Comparison of ENCODE assay signal across 29 cellular contexts in genomic region chr10:121024905-121025584, GRCh38.
"Had no signal": no experiment of that assay in that cellular context is flagged by ENCODE, and none has a peak within 500 bp of the region (broad histone marks: within the 10 kb centered on the region; RNA-seq: fewer than 3 reads in every experiment).

No MANE protein-coding gene starts in this region.

- H3K36me3 ChIP-seq: ascending aorta, Peyer's patch, SJSA1 had no signal

- H3K4me3 ChIP-seq: ascending aorta, Peyer's patch, SJSA1 had no signal

- H3K27me3 Mint-ChIP-seq: activated CD4-positive, alpha-beta T cell treated with anti-CD3 and anti-CD28 coated beads for 36 hours; activated CD4-positive, alpha-beta T cell treated with anti-CD3 and anti-CD28 coated beads, Interleukin-2, amount 10 ng/mL, durations not matched to agents 7 days and 5 days; activated naive CD8-positive, alpha-beta T cell treated with anti-CD3 and anti-CD28 coated beads, Interleukin-2, amount 10 ng/mL, durations not matched to agents 7 days and 5 days had no signal

- H3K27ac ChIP-seq: ascending aorta, Peyer's patch, SJSA1 had no signal

- H3K27me3 ChIP-seq: ascending aorta, Peyer's patch, SJSA1 had no signal

- H3K9ac ChIP-seq: SK-N-SH had no signal

- DNase-seq: activated CD4-positive, alpha-beta T cell treated with anti-CD3 and anti-CD28 coated beads for 36 hours; activated CD4-positive, alpha-beta T cell treated with anti-CD3 and anti-CD28 coated beads, Interleukin-2, amount 10 ng/mL, durations not matched to agents 7 days and 5 days; activated CD4-positive, alpha-beta T cell treated with anti-CD3 and anti-CD28 coated beads, Interleukin-2, amount 50 U/mL, for 48 hours; activated CD8-positive, alpha-beta T cell treated with anti-CD3 and anti-CD28 coated beads, Interleukin-2, amount 10 ng/mL, durations not matched to agents 7 days and 5 days; activated gamma-delta T cell; activated naive CD4-positive, alpha-beta T cell treated with Interleukin-2 at 50 U/mL for 16 hours; activated naive CD8-positive, alpha-beta T cell treated with anti-CD3 and anti-CD28 coated beads, Interleukin-2, amount 10 ng/mL, durations not matched to agents 7 days and 5 days; activated T-cell treated with anti-CD3 and anti-CD28 coated beads, Interleukin-2, amount 50 U/mL, for 24 hours; amygdala; Karpas-422; NCI-H1048; NCI-H1105 treated with DMSO at 0.1 percent for 48 hours; NCI-H1436 treated with DMSO at 0.1 percent for 48 hours; NCI-H1694 treated with DMSO at 0.1 percent for 48 hours; NCI-H2029; NCI-H345; NCI-H524 treated with DMSO at 0.1 percent for 48 hours; NK-92 treated with Interleukin-12 subunit alpha and Interleukin-12 subunit beta, amount 100 ng/mL, for 24 hours; PC-3; Peyer's patch; RPMI8226; SHP77 treated with DMSO at 0.1 percent for 48 hours; SK-N-SH had no signal

- H3K4me1 ChIP-seq: ascending aorta, Peyer's patch, SJSA1 had no signal

- ATAC-seq: activated CD4-positive, alpha-beta T cell treated with anti-CD3 and anti-CD28 coated beads for 36 hours; activated CD8-positive, alpha-beta T cell treated with anti-CD3 and anti-CD28 coated beads, Interleukin-2, amount 10 ng/mL, durations not matched to agents 7 days and 5 days; PC-3 had no signal

- H3K27ac Mint-ChIP-seq: activated CD4-positive, alpha-beta T cell treated with anti-CD3 and anti-CD28 coated beads for 36 hours; activated CD4-positive, alpha-beta T cell treated with anti-CD3 and anti-CD28 coated beads, Interleukin-2, amount 10 ng/mL, durations not matched to agents 7 days and 5 days; activated CD8-positive, alpha-beta T cell treated with anti-CD3 and anti-CD28 coated beads, Interleukin-2, amount 10 ng/mL, durations not matched to agents 7 days and 5 days; activated naive CD4-positive, alpha-beta T cell treated with anti-CD3 and anti-CD28 coated beads, Interleukin-2, amount 50 U/mL, for 24 hours; activated naive CD8-positive, alpha-beta T cell treated with anti-CD3 and anti-CD28 coated beads, Interleukin-2, amount 10 ng/mL, durations not matched to agents 7 days and 5 days; activated T-cell treated with anti-CD3 and anti-CD28 coated beads, Interleukin-2, amount 50 U/mL, for 24 hours; activated T-helper 2 cell treated with anti-CD3 and anti-CD28 coated beads, Interferon-gamma antibody, Interleukin-2, Interleukin-4, amounts not matched to agents 10 μg/mL and 5 μg/mL and 100 μg/mL, durations not matched to agents 14 hours and 24 hours and 36 hours; T-helper 1 cell treated with Interleukin-12 subunit alpha and Interleukin-12 subunit beta and Interleukin-4 antibody, amounts not matched to agents 30 μg/mL and 1 μg/mL, for 36 hours; T-helper 2 cell treated with Interferon-gamma antibody and Interleukin-4, amounts not matched to agents 5 μg/mL and 100 μg/mL, for 36 hours had no signal

- H3K9me3 Mint-ChIP-seq: activated CD4-positive, alpha-beta T cell treated with anti-CD3 and anti-CD28 coated beads, Interleukin-2, amount 10 ng/mL, durations not matched to agents 7 days and 5 days; activated naive CD8-positive, alpha-beta T cell treated with anti-CD3 and anti-CD28 coated beads, Interleukin-2, amount 10 ng/mL, durations not matched to agents 7 days and 5 days; activated T-cell treated with anti-CD3 and anti-CD28 coated beads, Interleukin-2, amount 50 U/mL, for 24 hours; activated T-helper 2 cell treated with anti-CD3 and anti-CD28 coated beads, Interferon-gamma antibody, Interleukin-2, Interleukin-4, amounts not matched to agents 10 μg/mL and 5 μg/mL and 100 μg/mL, durations not matched to agents 14 hours and 24 hours and 36 hours; T-helper 1 cell treated with Interleukin-12 subunit alpha and Interleukin-12 subunit beta and Interleukin-4 antibody, amounts not matched to agents 30 μg/mL and 1 μg/mL, for 36 hours; T-helper 2 cell treated with Interferon-gamma antibody and Interleukin-4, amounts not matched to agents 5 μg/mL and 100 μg/mL, for 36 hours had no signal

- H3K4me3 Mint-ChIP-seq: activated CD4-positive, alpha-beta T cell treated with anti-CD3 and anti-CD28 coated beads for 36 hours; activated CD4-positive, alpha-beta T cell treated with anti-CD3 and anti-CD28 coated beads, Interleukin-2, amount 10 ng/mL, durations not matched to agents 7 days and 5 days; activated CD8-positive, alpha-beta T cell treated with anti-CD3 and anti-CD28 coated beads, Interleukin-2, amount 10 ng/mL, durations not matched to agents 7 days and 5 days; activated naive CD4-positive, alpha-beta T cell treated with anti-CD3 and anti-CD28 coated beads, Interleukin-2, amount 50 U/mL, for 24 hours; activated naive CD8-positive, alpha-beta T cell treated with anti-CD3 and anti-CD28 coated beads, Interleukin-2, amount 10 ng/mL, durations not matched to agents 7 days and 5 days; activated T-cell treated with anti-CD3 and anti-CD28 coated beads, Interleukin-2, amount 50 U/mL, for 24 hours; T-helper 1 cell treated with Interleukin-12 subunit alpha and Interleukin-12 subunit beta and Interleukin-4 antibody, amounts not matched to agents 30 μg/mL and 1 μg/mL, for 36 hours; T-helper 2 cell treated with Interferon-gamma antibody and Interleukin-4, amounts not matched to agents 5 μg/mL and 100 μg/mL, for 36 hours had no signal

- H3K9me3 ChIP-seq: ascending aorta, Peyer's patch had no signal

- H3K4me1 Mint-ChIP-seq: activated CD4-positive, alpha-beta T cell treated with anti-CD3 and anti-CD28 coated beads for 36 hours; activated CD4-positive, alpha-beta T cell treated with anti-CD3 and anti-CD28 coated beads, Interleukin-2, amount 10 ng/mL, durations not matched to agents 7 days and 5 days; activated naive CD4-positive, alpha-beta T cell treated with anti-CD3 and anti-CD28 coated beads, Interleukin-2, amount 50 U/mL, for 24 hours; activated naive CD8-positive, alpha-beta T cell treated with anti-CD3 and anti-CD28 coated beads, Interleukin-2, amount 10 ng/mL, durations not matched to agents 7 days and 5 days had no signal

- H3K36me3 Mint-ChIP-seq: activated naive CD4-positive, alpha-beta T cell treated with anti-CD3 and anti-CD28 coated beads, Interleukin-2, amount 50 U/mL, for 24 hours; activated naive CD8-positive, alpha-beta T cell treated with anti-CD3 and anti-CD28 coated beads, Interleukin-2, amount 10 ng/mL, durations not matched to agents 7 days and 5 days had no signal
